Comparison of ENCODE assay signal across 18 cellular contexts in the genomic region with DNA sequence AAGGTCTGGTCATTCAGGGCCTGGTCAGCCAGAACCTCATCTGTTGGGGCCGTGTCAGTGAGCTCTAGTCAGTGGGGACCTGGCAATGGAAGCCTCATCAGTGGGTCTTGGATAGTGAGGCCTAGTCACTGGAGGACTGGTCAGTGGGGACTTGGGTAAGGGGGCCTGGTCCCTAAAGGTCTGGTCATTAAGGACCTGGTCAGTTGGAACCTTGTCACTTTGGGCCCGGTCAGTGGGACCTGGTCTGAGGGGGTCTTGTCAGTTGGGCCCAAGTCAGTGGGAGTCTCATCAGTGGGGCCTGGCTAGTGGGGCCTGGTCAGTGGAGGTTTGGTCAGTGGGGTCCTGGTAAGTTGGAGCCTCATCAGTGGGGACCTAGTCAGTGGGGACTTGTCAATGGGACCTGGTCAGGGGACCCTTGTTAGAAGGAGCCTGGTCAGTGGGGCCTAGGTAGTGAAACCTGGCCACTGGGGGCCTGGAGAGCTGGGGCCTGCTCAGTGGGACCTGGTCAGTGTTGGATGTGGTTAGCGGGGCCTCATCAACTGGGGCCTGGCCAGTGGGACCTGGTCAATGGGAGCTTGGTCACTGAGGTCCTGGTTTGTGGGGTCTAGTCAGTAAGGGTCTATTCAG. TPM values are rescaled to one million over a fixed set of nuclear protein-coding genes. Genes with fewer than 3 reads are reported as not detected.
DNase-seq lines count a peak whose midpoint lies in the region; ATAC-seq and TF ChIP-seq lines count a peak whose summit lies in the region.
"Had no signal": no experiment of that assay in that cellular context is flagged by ENCODE, and none has a peak within 500 bp of the region (broad histone marks: within the 10 kb centered on the region; RNA-seq: fewer than 3 reads in every experiment).

No MANE protein-coding gene starts in this region.

- H3K27me3 ChIP-seq in upper lobe of right lung: no peaks in the 10 kb centered on the region
- H3K27me3 ChIP-seq: Peyer's patch had no signal

- intact Hi-C loops in activated T-helper 1 cell treated with anti-CD3 and anti-CD28 coated beads, Interleukin-12 subunit alpha, Interleukin-12 subunit beta, Interleukin-2, Interleukin-4 antibody, amounts not matched to agents 30 ng/mL and 10 ng/mL and 1 ng/mL, durations not matched to agents 14 hours and 24 hours and 36 hours (cut with micrococcal nuclease): no loop called here
- intact Hi-C loops in upper lobe of right lung (cut with DNase I): no loop called here

- peak; percentile 22 for DNase-seq in activated naive CD8-positive, alpha-beta T cell treated with anti-CD3 and anti-CD28 coated beads, Interleukin-2, amount 10 ng/mL, durations not matched to agents 7 days and 5 days
- DNase-seq in activated naive CD8-positive, alpha-beta T cell treated with anti-CD3 and anti-CD28 coated beads, Interleukin-2, amount 50 U/mL, for 24 hours: no peak
- DNase-seq in activated T-helper 1 cell treated with anti-CD3 and anti-CD28 coated beads, Interleukin-12 subunit alpha, Interleukin-12 subunit beta, Interleukin-2, Interleukin-4 antibody, amounts not matched to agents 30 ng/mL and 10 ng/mL and 1 ng/mL, durations not matched to agents 14 hours and 24 hours and 36 hours (ENCODE audit: low spot score): no peak
- DNase-seq in mesenteric fat pad (ENCODE audit: low spot score) (peak; percentile 74), upper lobe of right lung (peak; percentile 33), HCEC 1CT (no peak), coronary artery (ENCODE audit: low spot score) (no peak)
- DNase-seq: DMS53, GDM1, Karpas-422, NCI-H1694, NCI-H2081, NCI-H2171 treated with DMSO at 0.1 percent for 48 hours, NCI-H524 treated with DMSO at 0.1 percent for 48 hours, NCI-H82 had no signal

- H3K4me1 ChIP-seq in upper lobe of right lung: no peaks in the 10 kb centered on the region
- H3K4me1 ChIP-seq: Peyer's patch had no signal

- H3K27me3 Mint-ChIP-seq in activated naive CD8-positive, alpha-beta T cell treated with anti-CD3 and anti-CD28 coated beads, Interleukin-2, amount 10 ng/mL, durations not matched to agents 7 days and 5 days: no peaks in the 10 kb centered on the region
- no peaks in the 10 kb centered on the region for H3K27me3 Mint-ChIP-seq in activated naive CD8-positive, alpha-beta T cell treated with anti-CD3 and anti-CD28 coated beads, Interleukin-2, amount 50 U/mL, for 24 hours
- H3K27me3 Mint-ChIP-seq in activated T-helper 1 cell treated with anti-CD3 and anti-CD28 coated beads, Interleukin-12 subunit alpha, Interleukin-12 subunit beta, Interleukin-2, Interleukin-4 antibody, amounts not matched to agents 30 ng/mL and 10 ng/mL and 1 ng/mL, durations not matched to agents 14 hours and 24 hours and 36 hours (ENCODE audit: insufficient read depth): peaks cover 5% of the 10 kb centered on the region
- H3K27me3 Mint-ChIP-seq: IgD-negative memory B cell had no signal

- no peak overlapping the region for H3K4me3 Mint-ChIP-seq in activated naive CD8-positive, alpha-beta T cell treated with anti-CD3 and anti-CD28 coated beads, Interleukin-2, amount 10 ng/mL, durations not matched to agents 7 days and 5 days
- H3K4me3 Mint-ChIP-seq in activated naive CD8-positive, alpha-beta T cell treated with anti-CD3 and anti-CD28 coated beads, Interleukin-2, amount 50 U/mL, for 24 hours: no peak overlapping the region
- no peak overlapping the region for H3K4me3 Mint-ChIP-seq in activated T-helper 1 cell treated with anti-CD3 and anti-CD28 coated beads, Interleukin-12 subunit alpha, Interleukin-12 subunit beta, Interleukin-2, Interleukin-4 antibody, amounts not matched to agents 30 ng/mL and 10 ng/mL and 1 ng/mL, durations not matched to agents 14 hours and 24 hours and 36 hours
- H3K4me3 Mint-ChIP-seq: IgD-negative memory B cell had no signal

- no peak overlapping the region for H3K27ac ChIP-seq in upper lobe of right lung
- no peak overlapping the region for H3K27ac ChIP-seq in coronary artery
- H3K27ac ChIP-seq: C4-2B, Peyer's patch had no signal

- H3K36me3 Mint-ChIP-seq in activated naive CD8-positive, alpha-beta T cell treated with anti-CD3 and anti-CD28 coated beads, Interleukin-2, amount 10 ng/mL, durations not matched to agents 7 days and 5 days: no peaks in the 10 kb centered on the region
- H3K36me3 Mint-ChIP-seq in activated naive CD8-positive, alpha-beta T cell treated with anti-CD3 and anti-CD28 coated beads, Interleukin-2, amount 50 U/mL, for 24 hours (ENCODE audit: low read depth): no peaks in the 10 kb centered on the region
- H3K36me3 Mint-ChIP-seq in activated T-helper 1 cell treated with anti-CD3 and anti-CD28 coated beads, Interleukin-12 subunit alpha, Interleukin-12 subunit beta, Interleukin-2, Interleukin-4 antibody, amounts not matched to agents 30 ng/mL and 10 ng/mL and 1 ng/mL, durations not matched to agents 14 hours and 24 hours and 36 hours (ENCODE audit: low read depth): no peaks in the 10 kb centered on the region
- H3K36me3 Mint-ChIP-seq: IgD-negative memory B cell had no signal

- no peak overlapping the region for H3K27ac Mint-ChIP-seq in activated naive CD8-positive, alpha-beta T cell treated with anti-CD3 and anti-CD28 coated beads, Interleukin-2, amount 10 ng/mL, durations not matched to agents 7 days and 5 days
- no peak overlapping the region for H3K27ac Mint-ChIP-seq in activated naive CD8-positive, alpha-beta T cell treated with anti-CD3 and anti-CD28 coated beads, Interleukin-2, amount 50 U/mL, for 24 hours
- peak overlapping the region; percentile 34 for H3K27ac Mint-ChIP-seq in activated T-helper 1 cell treated with anti-CD3 and anti-CD28 coated beads, Interleukin-12 subunit alpha, Interleukin-12 subunit beta, Interleukin-2, Interleukin-4 antibody, amounts not matched to agents 30 ng/mL and 10 ng/mL and 1 ng/mL, durations not matched to agents 14 hours and 24 hours and 36 hours
- H3K27ac Mint-ChIP-seq: IgD-negative memory B cell had no signal

- TF ChIP-seq CTCF in upper lobe of right lung (IDR thresholded peaks at IDR 0.05): no peak
- no peak for TF ChIP-seq CTCF in coronary artery (IDR thresholded peaks at IDR 0.05)

- POLR2A ChIA-PET in activated naive CD8-positive, alpha-beta T cell treated with anti-CD3 and anti-CD28 coated beads, Interleukin-2, amount 10 ng/mL, durations not matched to agents 7 days and 5 days (lab: Charles Lee): no interaction called here

- H3K9me3 ChIP-seq in upper lobe of right lung: no peaks in the 10 kb centered on the region
- H3K9me3 ChIP-seq: Peyer's patch had no signal

- H3K9me3 Mint-ChIP-seq in activated naive CD8-positive, alpha-beta T cell treated with anti-CD3 and anti-CD28 coated beads, Interleukin-2, amount 10 ng/mL, durations not matched to agents 7 days and 5 days: no peaks in the 10 kb centered on the region
- H3K9me3 Mint-ChIP-seq in activated naive CD8-positive, alpha-beta T cell treated with anti-CD3 and anti-CD28 coated beads, Interleukin-2, amount 50 U/mL, for 24 hours: no peaks in the 10 kb centered on the region
- H3K9me3 Mint-ChIP-seq in activated T-helper 1 cell treated with anti-CD3 and anti-CD28 coated beads, Interleukin-12 subunit alpha, Interleukin-12 subunit beta, Interleukin-2, Interleukin-4 antibody, amounts not matched to agents 30 ng/mL and 10 ng/mL and 1 ng/mL, durations not matched to agents 14 hours and 24 hours and 36 hours: no peaks in the 10 kb centered on the region
- H3K9me3 Mint-ChIP-seq: IgD-negative memory B cell had no signal

- ATAC-seq in activated naive CD8-positive, alpha-beta T cell treated with anti-CD3 and anti-CD28 coated beads, Interleukin-2, amount 10 ng/mL, durations not matched to agents 7 days and 5 days (ENCODE audit: low read depth): no peak
- no peak for ATAC-seq in activated naive CD8-positive, alpha-beta T cell treated with anti-CD3 and anti-CD28 coated beads, Interleukin-2, amount 50 U/mL, for 24 hours
- ATAC-seq in upper lobe of right lung: no peak

- H3K4me3 ChIP-seq in upper lobe of right lung (no peak overlapping the region), coronary artery (no peak overlapping the region)
- H3K4me3 ChIP-seq: Peyer's patch had no signal

- H3K36me3 ChIP-seq in upper lobe of right lung: no peaks in the 10 kb centered on the region
- H3K36me3 ChIP-seq: Peyer's patch had no signal

- no peaks in the 10 kb centered on the region for H3K4me1 Mint-ChIP-seq in activated naive CD8-positive, alpha-beta T cell treated with anti-CD3 and anti-CD28 coated beads, Interleukin-2, amount 10 ng/mL, durations not matched to agents 7 days and 5 days
- H3K4me1 Mint-ChIP-seq in activated naive CD8-positive, alpha-beta T cell treated with anti-CD3 and anti-CD28 coated beads, Interleukin-2, amount 50 U/mL, for 24 hours: peaks cover 5% of the 10 kb centered on the region
- H3K4me1 Mint-ChIP-seq in activated T-helper 1 cell treated with anti-CD3 and anti-CD28 coated beads, Interleukin-12 subunit alpha, Interleukin-12 subunit beta, Interleukin-2, Interleukin-4 antibody, amounts not matched to agents 30 ng/mL and 10 ng/mL and 1 ng/mL, durations not matched to agents 14 hours and 24 hours and 36 hours (ENCODE audit: low read depth): no peaks in the 10 kb centered on the region
- H3K4me1 Mint-ChIP-seq: IgD-negative memory B cell had no signal

RNA-seq across cellular contexts. Expression of a gene that starts 43.7 kb away (rescaled TPM):
- 100 to 1,000 TPM; 278 to 282 TPM for total RNA-seq in activated naive CD8-positive, alpha-beta T cell treated with anti-CD3 and anti-CD28 coated beads, Interleukin-2, amount 10 ng/mL, durations not matched to agents 7 days and 5 days
- total RNA-seq in activated T-helper 1 cell treated with anti-CD3 and anti-CD28 coated beads, Interleukin-12 subunit alpha, Interleukin-12 subunit beta, Interleukin-2, Interleukin-4 antibody, amounts not matched to agents 30 ng/mL and 10 ng/mL and 1 ng/mL, durations not matched to agents 14 hours and 24 hours and 36 hours: 346 and 351 TPM in 2 replicates
- total RNA-seq in mesenteric fat pad: 385 TPM
- 386 TPM for total RNA-seq in upper lobe of right lung

Comparison
In these comparisons a context has a peak if more than half of its experiments do, and no peak if none do; other contexts are left out.
1. DNase-seq: peak in activated naive CD8-positive, alpha-beta T cell treated with anti-CD3 and anti-CD28 coated beads, Interleukin-2, amount 10 ng/mL, durations not matched to agents 7 days and 5 days (single experiment), mesenteric fat pad (single experiment) and upper lobe of right lung (single experiment); none in activated naive CD8-positive, alpha-beta T cell treated with anti-CD3 and anti-CD28 coated beads, Interleukin-2, amount 50 U/mL, for 24 hours (single experiment), activated T-helper 1 cell treated with anti-CD3 and anti-CD28 coated beads, Interleukin-12 subunit alpha, Interleukin-12 subunit beta, Interleukin-2, Interleukin-4 antibody, amounts not matched to agents 30 ng/mL and 10 ng/mL and 1 ng/mL, durations not matched to agents 14 hours and 24 hours and 36 hours (single experiment), HCEC 1CT (single experiment) and coronary artery (single experiment).